ENCODE assay signal across 22 cellular contexts in the genomic region with DNA sequence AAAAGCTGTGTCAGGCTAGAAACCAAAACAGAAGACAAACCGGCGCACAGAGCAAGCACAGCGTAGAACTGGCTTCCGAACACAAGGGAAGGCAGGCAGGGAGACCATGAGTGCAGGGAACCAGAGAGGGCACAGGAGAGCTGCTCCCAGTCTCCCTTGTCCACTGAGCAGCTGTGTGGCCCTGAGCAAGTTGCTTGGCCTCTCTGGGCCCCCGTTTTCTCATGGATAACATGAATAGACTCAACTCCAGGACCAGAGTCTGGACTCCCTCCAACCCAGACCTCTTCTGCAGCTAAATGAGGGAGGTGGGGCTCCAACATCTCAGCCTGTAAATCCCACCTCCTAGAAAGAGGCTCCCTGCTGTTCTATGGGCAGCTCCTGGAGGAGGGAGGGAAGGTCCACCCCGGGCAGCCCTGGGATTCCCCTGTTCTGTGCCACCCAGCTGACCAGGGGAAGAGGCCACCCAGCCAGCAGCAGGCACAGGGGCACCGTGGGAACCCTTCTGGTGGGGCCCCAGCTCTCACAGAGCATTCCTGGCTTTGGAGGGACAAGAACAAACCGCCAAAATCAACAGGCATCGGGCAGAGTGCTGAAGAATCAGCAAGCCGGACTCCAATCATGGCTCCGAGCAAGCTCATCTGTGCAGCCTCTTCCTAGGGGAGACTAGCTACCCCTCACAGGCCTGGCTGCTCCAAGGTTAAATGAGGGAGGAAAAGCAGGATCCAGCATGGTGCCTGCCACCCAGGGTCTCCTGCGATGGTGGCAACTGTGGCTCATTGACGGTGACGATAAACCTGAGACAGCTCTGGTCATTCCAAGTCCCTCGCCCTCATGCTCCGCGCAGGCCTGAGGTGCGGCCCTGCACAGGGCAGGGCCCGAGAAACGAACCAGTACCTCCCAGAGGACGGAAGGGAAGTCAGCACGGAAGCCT. TPM values are rescaled to one million over a fixed set of nuclear protein-coding genes. Genes with fewer than 3 reads are reported as not detected.
A peak's percentile ranks its signal among the peaks of the same experiment; 100 is the strongest.
DNase-seq lines count a peak whose midpoint lies in the region; ATAC-seq and TF ChIP-seq lines count a peak whose summit lies in the region.
"Had no signal": no experiment of that assay in that cellular context is flagged by ENCODE, and none has a peak within 500 bp of the region (broad histone marks: within the 10 kb centered on the region; RNA-seq: fewer than 3 reads in every experiment).

No MANE protein-coding gene starts in this region.

- no peak overlapping the region for H3K4me2 ChIP-seq in GM23248 (ENCODE audit: unreplicated experiment)
- H3K4me2 ChIP-seq: KMS-11, PC-9, SK-N-SH had no signal

- no peaks in the 10 kb centered on the region for H3K27me3 ChIP-seq in GM23248 (replicated peaks; ENCODE audit: insufficient read depth)
- H3K27me3 ChIP-seq: pancreas, tibial nerve had no signal

- peaks cover 29% of the 10 kb centered on the region for H3K79me2 ChIP-seq in GM23248 (ENCODE audit: insufficient read depth)

- 94% methylated on average over 21 to 22 of the region's 22 CpGs for WGBS in lower leg skin, 2 donors
- WGBS in GM23248 (ENCODE audit: low coverage in 1 of 2, low lambda C conversion rate in 2 of 2, missing lambda C conversion rate in 2 of 2), 2 experiments = 86 to 89% methylated on average over 21 to 22 of the region's 22 CpGs

- no peaks in the 10 kb centered on the region for H3K36me3 ChIP-seq in GM23248 (ENCODE audit: low read depth)
- H3K36me3 ChIP-seq: lower lobe of right lung, pancreas had no signal

- DNase-seq in natural killer cell (peak; percentile 6), astrocyte of the hippocampus (ENCODE audit: low read depth, low spot score) (peak; percentile 46), lower leg skin (ENCODE audit: low spot score in 2 of 2) (peak; percentile 9 to 74), ureter (ENCODE audit: low spot score) (peak; percentile 39), GM23248 (no peak)
- DNase-seq in natural killer cell treated with Interleukin-12 subunit alpha and Interleukin-12 subunit beta and Interleukin-15 and Interleukin-18, amount 100 ng/mL, for 72 hours (ENCODE audit: low spot score) = no peak
- DNase-seq: activated CD4-positive, alpha-beta T cell treated with anti-CD3 and anti-CD28 coated beads for 1 hour; activated gamma-delta T cell; DMS153; lower lobe of right lung; NCI-H1048; NCI-H187 treated with DMSO at 0.1 percent for 48 hours; NCI-H774; pancreas; PC-9; SK-N-SH; T-helper 9 cell had no signal

- TF ChIP-seq CTCF in natural killer cell (IDR thresholded peaks at IDR 0.05) = no peak
- TF ChIP-seq CTCF in lower leg skin (IDR thresholded peaks at IDR 0.05) = no peak

- H3K4me3 Mint-ChIP-seq in natural killer cell = no peak overlapping the region
- H3K4me3 Mint-ChIP-seq in natural killer cell treated with Interleukin-12 subunit alpha and Interleukin-12 subunit beta and Interleukin-15 and Interleukin-18, amount 100 ng/mL, for 72 hours = no peak overlapping the region
- H3K4me3 Mint-ChIP-seq: stimulated activated naive CD8-positive, alpha-beta T cell treated with anti-CD3 and anti-CD28 coated beads, Interleukin-15, Interleukin-2, amounts not matched to agents 100 ng/mL and 50 ng/mL, for 24 hours had no signal

- intact Hi-C loops in natural killer cell (cut with micrococcal nuclease) = no loop called here
- intact Hi-C loops in lower leg skin (cut with DNase I; ENCODE audit: low total_unique reads) = loop anchor here (10.0 kb wide), 1 partner anchor 151 kb away; no protein-coding TSS in a partner anchor

- H3K27me3 Mint-ChIP-seq in natural killer cell (ENCODE audit: low read depth in 2 of 2) = no peaks in the 10 kb centered on the region
- H3K27me3 Mint-ChIP-seq in natural killer cell treated with Interleukin-12 subunit alpha and Interleukin-12 subunit beta and Interleukin-15 and Interleukin-18, amount 100 ng/mL, for 72 hours = no peaks in the 10 kb centered on the region
- H3K27me3 Mint-ChIP-seq: stimulated activated naive CD8-positive, alpha-beta T cell treated with anti-CD3 and anti-CD28 coated beads, Interleukin-15, Interleukin-2, amounts not matched to agents 100 ng/mL and 50 ng/mL, for 24 hours had no signal

- in situ Hi-C loops in GM23248 (cut with MboI) = loop anchor here (10.0 kb wide), 1 partner anchor 121 kb away; no protein-coding TSS in a partner anchor

- peaks cover 23% of the 10 kb centered on the region for H3K4me1 ChIP-seq in GM23248 (ENCODE audit: insufficient read depth)

- H4K20me1 ChIP-seq in GM23248 (ENCODE audit: insufficient read depth) = no peaks in the 10 kb centered on the region

- H3K9me3 ChIP-seq in GM23248 (ENCODE audit: low read depth) = no peaks in the 10 kb centered on the region
- H3K9me3 ChIP-seq: lower lobe of right lung, pancreas, SK-N-SH, tibial nerve had no signal

- no peak for TF ChIP-seq POLR2A in lower leg skin (IDR thresholded peaks at IDR 0.05)

- H3K27ac Mint-ChIP-seq in natural killer cell = no peak overlapping the region
- H3K27ac Mint-ChIP-seq in natural killer cell treated with Interleukin-12 subunit alpha and Interleukin-12 subunit beta and Interleukin-15 and Interleukin-18, amount 100 ng/mL, for 72 hours = no peak overlapping the region
- H3K27ac Mint-ChIP-seq: stimulated activated naive CD8-positive, alpha-beta T cell treated with anti-CD3 and anti-CD28 coated beads, Interleukin-15, Interleukin-2, amounts not matched to agents 100 ng/mL and 50 ng/mL, for 24 hours had no signal

- no peak overlapping the region for H3K27ac ChIP-seq in GM23248
- H3K27ac ChIP-seq: KMS-11, lower lobe of right lung, pancreas, PC-9, tibial nerve had no signal

- ATAC-seq in natural killer cell (no peak), HG02642 (IDR thresholded peaks at IDR 0.05; ENCODE audit: poor library complexity, unreplicated experiment) (no peak), GM18907 (IDR thresholded peaks at IDR 0.05; ENCODE audit: unreplicated experiment) (no peak)
- ATAC-seq in natural killer cell treated with Interleukin-12 subunit alpha and Interleukin-12 subunit beta and Interleukin-15 and Interleukin-18, amount 100 ng/mL, for 72 hours = no peak
- ATAC-seq: lower lobe of right lung, pancreas had no signal

- H3K9me3 Mint-ChIP-seq in natural killer cell = no peaks in the 10 kb centered on the region
- H3K9me3 Mint-ChIP-seq in natural killer cell treated with Interleukin-12 subunit alpha and Interleukin-12 subunit beta and Interleukin-15 and Interleukin-18, amount 100 ng/mL, for 72 hours = no peaks in the 10 kb centered on the region
- H3K9me3 Mint-ChIP-seq: stimulated activated naive CD8-positive, alpha-beta T cell treated with anti-CD3 and anti-CD28 coated beads, Interleukin-15, Interleukin-2, amounts not matched to agents 100 ng/mL and 50 ng/mL, for 24 hours had no signal

- H3K4me3 ChIP-seq in lower leg skin (ENCODE audit: low read depth, poor library complexity, severe bottlenecking) (no peak overlapping the region), GM23248 (no peak overlapping the region)
- H3K4me3 ChIP-seq: lower lobe of right lung, pancreas, PC-9, tibial nerve had no signal

- peaks cover 14 to 31% of the 10 kb centered on the region in 2 donors for H3K4me1 Mint-ChIP-seq in natural killer cell
- peaks cover 11 to 12% of the 10 kb centered on the region in 2 donors for H3K4me1 Mint-ChIP-seq in natural killer cell treated with Interleukin-12 subunit alpha and Interleukin-12 subunit beta and Interleukin-15 and Interleukin-18, amount 100 ng/mL, for 72 hours (ENCODE audit: low read depth in 2 of 2)

- H3K36me3 Mint-ChIP-seq in natural killer cell = no peaks in the 10 kb centered on the region
- no peaks in the 10 kb centered on the region for H3K36me3 Mint-ChIP-seq in natural killer cell treated with Interleukin-12 subunit alpha and Interleukin-12 subunit beta and Interleukin-15 and Interleukin-18, amount 100 ng/mL, for 72 hours

- H2AFZ ChIP-seq in GM23248 = no peak overlapping the region
- H2AFZ ChIP-seq: PC-9 had no signal

- no peaks in the 10 kb centered on the region for H3K9me2 ChIP-seq in GM23248 (ENCODE audit: insufficient read depth)
- H3K9me2 ChIP-seq: SK-N-SH had no signal

- H3K9ac ChIP-seq in GM23248 = no peak overlapping the region
- H3K9ac ChIP-seq: KMS-11, SK-N-SH had no signal

- peaks cover 10% of the 10 kb centered on the region for H3F3A ChIP-seq in GM23248 (ENCODE audit: insufficient read depth)

RNA-seq across cellular contexts. Expression of gene XXYLT1, which starts 15.1 kb away (rescaled TPM):
- total RNA-seq in natural killer cell (10 to 100 TPM in 2 of 3 donors, 1 to 10 TPM in 1; 8.7 to 13.6 (median 10.2) TPM), lower leg skin (10 to 100 TPM in 3 of 4 donors, 1 to 10 TPM in 1; 9.7 to 30.1 (median 17.7) TPM), ureter (19.7 TPM)
- 10 to 100 TPM; 10.5 to 16.2 TPM for total RNA-seq in natural killer cell treated with Interleukin-12 subunit alpha and Interleukin-12 subunit beta and Interleukin-15 and Interleukin-18, amount 100 ng/mL, for 72 hours
- 42.4 and 44.7 TPM in 2 replicates for total RNA-seq in GM23248 (2014; rRNA removed; shearing (Covaris generic))
- polyA plus RNA-seq in GM23248 (2016; fragmentation: Nextera tagmentation; extraction: Ambion mirVana) = 22.8 and 24.3 TPM in 2 replicates

Comparison
In these comparisons a context has a peak if more than half of its experiments do, and no peak if none do; other contexts are left out.
1. DNase-seq: peak in natural killer cell (single experiment), astrocyte of the hippocampus (single experiment), lower leg skin (2 of 2) and ureter (single experiment); none in natural killer cell treated with Interleukin-12 subunit alpha and Interleukin-12 subunit beta and Interleukin-15 and Interleukin-18, amount 100 ng/mL, for 72 hours (single experiment) and GM23248 (single experiment).